ENCODE assay signal across 8 cellular contexts in the genomic region with DNA sequence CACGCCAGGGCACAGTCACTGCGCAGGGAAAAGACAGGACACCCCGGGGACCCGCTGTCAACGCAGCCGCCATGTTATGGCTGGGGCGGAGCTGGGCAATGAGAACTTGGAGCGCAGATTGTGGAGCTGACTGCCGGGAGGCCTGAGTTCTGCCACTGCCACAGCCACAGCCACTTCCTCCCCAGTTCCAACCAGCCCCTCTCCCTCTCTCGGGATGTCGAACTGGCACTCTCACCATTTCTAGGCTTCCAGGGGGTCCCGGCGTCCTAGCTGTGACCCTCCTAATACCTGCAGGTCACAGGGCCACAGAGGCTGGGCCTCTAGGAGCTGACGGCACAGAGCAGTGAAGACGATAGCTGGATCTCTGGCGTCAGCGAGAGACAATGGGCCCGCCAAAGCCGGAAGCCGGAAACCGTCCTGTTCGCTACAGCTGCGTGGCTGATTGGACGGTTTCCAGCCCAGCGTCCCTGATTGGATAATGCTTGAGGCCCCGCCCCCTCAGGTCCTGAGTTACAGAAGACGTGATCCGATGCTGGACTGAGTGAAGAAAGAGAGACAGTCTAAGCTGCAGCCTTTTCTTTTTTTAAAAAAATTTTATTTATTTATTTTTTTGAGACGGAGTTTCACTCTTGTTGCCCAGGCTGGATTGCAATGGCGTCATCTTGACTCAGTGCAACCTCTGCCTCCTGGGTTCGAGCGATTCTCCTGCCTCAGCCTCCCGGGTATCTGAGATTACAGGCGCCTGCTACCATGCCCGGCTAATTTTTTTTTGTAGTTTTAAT. TPM values are rescaled to one million over a fixed set of nuclear protein-coding genes. Genes with fewer than 3 reads are reported as not detected.
DNase-seq lines count a peak whose midpoint lies in the region; ATAC-seq, FAIRE-seq and TF ChIP-seq lines count a peak whose summit lies in the region.

ZNF506 (minus strand) TSS at position 385 of the 782 bp plus-strand sequence; CDS start at position 238, 147 bp downstream.

- no peak within 1 kb of the TSS for H3K9ac ChIP-seq in HepG2 (ENCODE audit: insufficient read depth, low read depth, low read length)

- TF ChIP-seq RAD21 in HepG2 (CRISPR knock-in tag; IDR thresholded peaks at IDR 0.05): no peak

- POLR2A ChIA-PET in AG04449 (lab: Yijun Ruan, JAX) (interaction anchor here (0.6 to 1.8 kb wide), 9 partner anchors 14 to 89 kb away, joined by 3 to 11 read pairs (median 4); partner anchors contain the start of genes ZNF14, ZNF253 and ZNF93), HepG2 (lab: Yijun Ruan, JAX) (no interaction called here)
- POLR2A ChIA-PET in activated CD4-positive, alpha-beta memory T cell treated with anti-CD3 and anti-CD28 coated beads for 36 hours (lab: Charles Lee): interaction anchor here (0.5 to 3.5 kb wide), 21 partner anchors 10 to 1684 kb away, joined by 3 to 49 read pairs (median 5); partner anchors contain the start of genes ATP13A1, GATAD2A, ZNF101 and ZNF14

- peak; percentile 67 for DNase-seq in AG04449 (ENCODE audit: low read depth, low spot score)
- peak; percentile 40 for DNase-seq in NCI-H460 (ENCODE audit: extremely low read depth, low read depth)
- DNase-seq in activated CD4-positive, alpha-beta memory T cell treated with anti-CD3 and anti-CD28 coated beads for 36 hours: peak; percentile 99
- peak; percentile 97 for DNase-seq in dermis blood vessel endothelial cell
- no peak for DNase-seq in HepG2 (ENCODE audit: low spot score)
- DNase-seq in stimulated activated CD4-positive, alpha-beta T cell treated with anti-CD3 and anti-CD28 coated beads, Interleukin-2, amount 100 ng/mL, for 48 hours: peak; percentile 91 to 92

- CTCF ChIA-PET in AG04449 (lab: Yijun Ruan, JAX) (no interaction called here), HepG2 (lab: Yijun Ruan, JAX; ENCODE audit: low intra/inter-chr PET ratio, low total read pairs) (no interaction called here)
- CTCF ChIA-PET in activated CD4-positive, alpha-beta memory T cell treated with anti-CD3 and anti-CD28 coated beads for 36 hours (lab: Charles Lee): interaction anchor here (0.8 to 2.1 kb wide), 5 partner anchors 44 to 159 kb away, joined by 3 to 4 read pairs (median 3); partner anchors contain the start of genes ZNF253 and ZNF93

- no peaks in the 10 kb centered on the region for H4K20me1 ChIP-seq in HepG2 (ENCODE audit: insufficient read depth, low read length)

- H3K4me1 Mint-ChIP-seq in activated CD4-positive, alpha-beta memory T cell treated with anti-CD3 and anti-CD28 coated beads for 36 hours (ENCODE audit: low read depth): peaks cover 39% of the 10 kb centered on the region

- no peaks in the 10 kb centered on the region for H3K27me3 ChIP-seq in HepG2 (ENCODE audit: control insufficient read depth in 1 of 2, insufficient read depth in 2 of 2, low read length in 2 of 2)

- H3K4me3 Mint-ChIP-seq in activated CD4-positive, alpha-beta memory T cell treated with anti-CD3 and anti-CD28 coated beads for 36 hours: peak within 1 kb of the TSS; percentile 97

- peaks cover 46% of the 10 kb centered on the region for H3K36me3 Mint-ChIP-seq in activated CD4-positive, alpha-beta memory T cell treated with anti-CD3 and anti-CD28 coated beads for 36 hours

- TF ChIP-seq EP300 in HepG2 (IDR thresholded peaks at IDR 0.05; ENCODE audit: low read depth in 2 of 2, low read length in 2 of 2) (no peak), HepG2 (CRISPR knock-in tag; IDR thresholded peaks at IDR 0.05; ENCODE audit: borderline replicate concordance) (no peak)

- in situ Hi-C loops in HepG2 (cut with HindIII; ENCODE audit: extremely low pct_ligation_motif_present, low pct_unique_long_range_greater_than_20kb): no loop called here

- H3K27ac ChIP-seq in HepG2 (ENCODE audit: extremely low read length, insufficient read depth, low read length): no peak within 1 kb of the TSS

- peak within 1 kb of the TSS; percentile 86 for H3K4me3 ChIP-seq in AG04449 (ENCODE audit: low read depth, low read length)
- H3K4me3 ChIP-seq in HepG2 (replicated peaks in 1 of 3; ENCODE audit: insufficient read depth in 1 of 3, low read depth in 2 of 3, low read length in 3 of 3): no peak within 1 kb of the TSS

- BruUV-seq in HepG2 (replicated peaks; lab: Mats Ljungman, UMichigan): no TSS peak

- H3K27ac Mint-ChIP-seq in activated CD4-positive, alpha-beta memory T cell treated with anti-CD3 and anti-CD28 coated beads for 36 hours: peak within 1 kb of the TSS; percentile 97

- TF ChIP-seq CTCF in AG04449 (IDR thresholded peaks at IDR 0.05; ENCODE audit: insufficient read depth, low read length, missing control alignments) (no peak), HepG2 (CRISPR knock-in tag; IDR thresholded peaks at IDR 0.05) (no peak)

- intact Hi-C loops in activated CD4-positive, alpha-beta memory T cell treated with anti-CD3 and anti-CD28 coated beads for 36 hours (cut with micrococcal nuclease): loop anchor here (1.0 to 5.0 kb wide), 7 partner anchors 44 to 956 kb away; partner anchors contain the start of genes ZNF101, ZNF14, ZNF253 and ZNF66
- intact Hi-C loops in HepG2 (cut with micrococcal nuclease; ENCODE audit: unreplicated experiment): no loop called here

- H3K9me3 Mint-ChIP-seq in activated CD4-positive, alpha-beta memory T cell treated with anti-CD3 and anti-CD28 coated beads for 36 hours: peaks cover 31% of the 10 kb centered on the region

- H3K27me3 Mint-ChIP-seq in activated CD4-positive, alpha-beta memory T cell treated with anti-CD3 and anti-CD28 coated beads for 36 hours: no peaks in the 10 kb centered on the region

- no peaks in the 10 kb centered on the region for H3K36me3 ChIP-seq in HepG2 (replicated peaks in 1 of 2; ENCODE audit: control insufficient read depth in 1 of 2, insufficient read depth in 2 of 2, low read length in 2 of 2)

- no peak for TF ChIP-seq POLR2A in HepG2 (IDR thresholded peaks at IDR 0.05; ENCODE audit: insufficient read depth in 1 of 2, low read depth in 2 of 2, low read length in 2 of 2)

- peak; percentile 76 for ATAC-seq in GM18873 (IDR thresholded peaks at IDR 0.05; ENCODE audit: low FRiP score, unreplicated experiment)
- ATAC-seq in HG03139 (IDR thresholded peaks at IDR 0.05; ENCODE audit: unreplicated experiment): peak; percentile 89
- ATAC-seq in HepG2: no peak

- WGBS in HepG2 (ENCODE audit: low lambda C conversion rate): 71% methylated on average over 24 of the region's 35 CpGs

- H3K4me1 ChIP-seq in HepG2 (ENCODE audit: insufficient read depth, low read length): no peaks in the 10 kb centered on the region

- peaks cover 56% of the 10 kb centered on the region for H3K9me3 ChIP-seq in HepG2 (ENCODE audit: low read length)

- FAIRE-seq in HepG2 (lab: Jason Lieb, UNC): no peak

- no peak within 1 kb of the TSS for H3K4me2 ChIP-seq in HepG2 (ENCODE audit: low read depth, low read length)

- no peak within 1 kb of the TSS for H2AFZ ChIP-seq in HepG2 (ENCODE audit: low read length)

- no peaks in the 10 kb centered on the region for H3K79me2 ChIP-seq in HepG2 (ENCODE audit: insufficient read depth, low read length)

RNA-seq across cellular contexts. Expression of gene ZNF506, which starts in this region (rescaled TPM):
- total RNA-seq in NCI-H460 (2014; rRNA removed; shearing (Covaris generic)): 1.4 and 2.3 TPM in 2 replicates
- polyA plus RNA-seq in NCI-H460 (2014; cell fraction: nucleus; rRNA removed): 0.10 and 0.62 TPM in 2 replicates
- total RNA-seq in activated CD4-positive, alpha-beta memory T cell treated with anti-CD3 and anti-CD28 coated beads for 36 hours: 10 to 100 TPM; 32.9 to 39.3 TPM
- total RNA-seq in dermis blood vessel endothelial cell: 11.4 and 16.3 TPM in 2 replicates
- not detected in 2 replicates for total RNA-seq in HepG2 (2016; rRNA removed; fragmentation: Illumina TruSeq; extraction: Trizol)
- total RNA-seq in HepG2 (2016; cell fraction: cytosol; rRNA removed; fragmentation: Illumina TruSeq; extraction: Trizol; ENCODE audit: low read depth): not detected in 2 replicates
- not detected in 2 replicates for total RNA-seq in HepG2 (2016; cell fraction: insoluble cytoplasmic fraction; rRNA removed; fragmentation: Illumina TruSeq; extraction: Trizol)
- not detected in 2 replicates for total RNA-seq in HepG2 (2016; cell fraction: membrane; rRNA removed; fragmentation: Illumina TruSeq; extraction: Trizol)
- not detected in 2 replicates for total RNA-seq in HepG2 (2016; cell fraction: nucleus; rRNA removed; fragmentation: Illumina TruSeq; extraction: Trizol)
- polyA plus RNA-seq in HepG2 (2011; rRNA removed): 0.01 TPM in 1 of 2 replicates, not detected in the other
- polyA plus RNA-seq in HepG2 (2011; cell fraction: cytosol; rRNA removed): not detected in 2 replicates
- polyA plus RNA-seq in HepG2 (2011; cell fraction: nucleus; rRNA removed): not detected in 2 replicates
- polyA plus RNA-seq in HepG2 (2012): 0.20 and 0.54 TPM in 2 replicates
- not detected in 2 replicates for polyA plus RNA-seq in HepG2 (2016; cell fraction: cytosol; fragmentation: Illumina TruSeq; extraction: Trizol; ENCODE audit: low read depth)
- polyA plus RNA-seq in HepG2 (2016; cell fraction: insoluble cytoplasmic fraction; fragmentation: Illumina TruSeq; extraction: Trizol; ENCODE audit: low read depth): not detected in 2 replicates
- polyA plus RNA-seq in HepG2 (2016; cell fraction: membrane; fragmentation: Illumina TruSeq; extraction: Trizol; ENCODE audit: low read depth): not detected in 2 replicates
- not detected in 2 replicates for polyA plus RNA-seq in HepG2 (2016; cell fraction: nucleus; fragmentation: Illumina TruSeq; extraction: Trizol; ENCODE audit: insufficient read depth, low read depth)
- not detected in 2 replicates for polyA minus RNA-seq in HepG2 (2011; rRNA and poly(A)+ RNA removed; ENCODE audit: low replicate concordance)
- not detected in 2 replicates for polyA minus RNA-seq in HepG2 (2011; cell fraction: cytosol; rRNA and poly(A)+ RNA removed)
- polyA minus RNA-seq in HepG2 (2011; cell fraction: nucleus; rRNA and poly(A)+ RNA removed): not detected in 2 replicates
